In genomic region chr15:44711356-44712107, GRCh38 we compare ENCODE assay signal across 8 cellular contexts. TPM values are rescaled to one million over a fixed set of nuclear protein-coding genes. Genes with fewer than 3 reads are reported as not detected.
DNase-seq lines count a peak whose midpoint lies in the region; TF ChIP-seq lines count a peak whose summit lies in the region.

Gene B2M (plus strand): TSS chr15:44711517. CDS start chr15:44711547, 30 bp downstream.

- H3K79me2 ChIP-seq in MM.1S (ENCODE audit: low read length): peaks cover 55% of the 10 kb centered on the region

- H2AFZ ChIP-seq in MM.1S (ENCODE audit: low read length): peak within 1 kb of the TSS; percentile 48

- H3K27me3 Mint-ChIP-seq in neural crest cell (ENCODE audit: low read depth): no peaks in the 10 kb centered on the region

- H3K9me3 ChIP-seq in ES-I3 (ENCODE audit: control insufficient read depth, insufficient read depth, low read length) (no peaks in the 10 kb centered on the region), HAP-1 (no peaks in the 10 kb centered on the region), MM.1S (replicated peaks; ENCODE audit: insufficient read depth, low read length) (no peaks in the 10 kb centered on the region), stomach smooth muscle (ENCODE audit: control insufficient read depth in 2 of 2, low read length in 2 of 2) (no peaks in the 10 kb centered on the region)

- H3K4me3 ChIP-seq in HAP-1: peak within 1 kb of the TSS; percentile 98
- peak within 1 kb of the TSS; percentile 97 for H3K4me3 ChIP-seq in MM.1S (ENCODE audit: low read length)
- H3K4me3 ChIP-seq in fibroblast of villous mesenchyme (ENCODE audit: low read depth, low read length): peak within 1 kb of the TSS; percentile 97
- H3K4me3 ChIP-seq in stomach smooth muscle (ENCODE audit: low read length in 2 of 2): peak within 1 kb of the TSS; percentile 94 to 98

- in situ Hi-C loops in HAP-1 (cut with MboI; ENCODE audit: low sequenced_read_pairs): no loop called here

- TF ChIP-seq CTCF in MM.1S (IDR thresholded peaks at IDR 0.05; ENCODE audit: low read length) (no peak), fibroblast of villous mesenchyme (IDR thresholded peaks at IDR 0.05; ENCODE audit: insufficient read depth, low read depth, low read length) (no peak), neural crest cell (conservative IDR thresholded peaks at IDR 0.05) (no peak)

- H3K27me3 ChIP-seq in HAP-1 (ENCODE audit: low read depth): no peaks in the 10 kb centered on the region
- no peaks in the 10 kb centered on the region for H3K27me3 ChIP-seq in MM.1S (replicated peaks; ENCODE audit: insufficient read depth, low read length)
- H3K27me3 ChIP-seq in stomach smooth muscle (ENCODE audit: control insufficient read depth in 1 of 2, insufficient read depth in 2 of 2, low read length in 2 of 2): no peaks in the 10 kb centered on the region

- H3K9ac ChIP-seq in ES-I3 (ENCODE audit: low read depth, low read length): peak within 1 kb of the TSS; percentile 95
- peak within 1 kb of the TSS; percentile 97 for H3K9ac ChIP-seq in MM.1S (ENCODE audit: low read length)
- H3K9ac ChIP-seq in stomach smooth muscle (ENCODE audit: low read length in 2 of 2): peak within 1 kb of the TSS; percentile 97 to 98

- no peaks in the 10 kb centered on the region for H3K4me1 ChIP-seq in ES-I3 (ENCODE audit: insufficient read depth, low read length)
- H3K4me1 ChIP-seq in HAP-1: peaks cover 4% of the 10 kb centered on the region; the same call in 1 of the 2 replicates
- peaks cover 38% of the 10 kb centered on the region for H3K4me1 ChIP-seq in MM.1S (ENCODE audit: low read length)
- peaks cover 2% of the 10 kb centered on the region for H3K4me1 ChIP-seq in stomach smooth muscle (ENCODE audit: control insufficient read depth, insufficient read depth, low read length)

- no peaks in the 10 kb centered on the region for H3K9me3 Mint-ChIP-seq in neural crest cell

- H3K4me1 Mint-ChIP-seq in neural crest cell: peaks cover 23% of the 10 kb centered on the region

- no peaks in the 10 kb centered on the region for H3K9me2 ChIP-seq in MM.1S (replicated peaks; ENCODE audit: insufficient read depth, low read length)

- peak within 1 kb of the TSS; percentile 99 for H3K27ac Mint-ChIP-seq in neural crest cell (ENCODE audit: unreplicated experiment)

- H3F3A ChIP-seq in MM.1S (ENCODE audit: insufficient read depth, low read length): peaks cover 49% of the 10 kb centered on the region

- peaks cover 40% of the 10 kb centered on the region for H4K20me1 ChIP-seq in MM.1S (ENCODE audit: insufficient read depth, low read length)

- peak; percentile 95 for DNase-seq in HAP-1 (ENCODE audit: low spot score in 2 of 2)
- DNase-seq in MM.1S: peak; percentile 98
- peak; percentile 75 for DNase-seq in SIG-M5 (lab: John Stamatoyannopoulos, UW)
- DNase-seq in activated gamma-delta T cell (lab: John Stamatoyannopoulos, UW): peak; percentile 75
- peak; percentile 97 for DNase-seq in fibroblast of villous mesenchyme (ENCODE audit: low read depth)
- DNase-seq in neural crest cell (ENCODE audit: low read depth, low spot score): peak; percentile 95

- peaks cover 4% of the 10 kb centered on the region for H3K36me3 Mint-ChIP-seq in neural crest cell (ENCODE audit: low read depth)

- peak within 1 kb of the TSS; percentile 100 for H3K4me3 Mint-ChIP-seq in neural crest cell

- peaks cover 4% of the 10 kb centered on the region; the same call in 1 of the 2 replicates for H3K36me3 ChIP-seq in ES-I3 (ENCODE audit: insufficient read depth, low read length)
- H3K36me3 ChIP-seq in HAP-1 (replicated peaks): peaks cover 22% of the 10 kb centered on the region
- H3K36me3 ChIP-seq in MM.1S (replicated peaks; ENCODE audit: insufficient read depth, low read length): peaks cover 15% of the 10 kb centered on the region
- peaks cover 7 to 13% of the 10 kb centered on the region in 2 donors for H3K36me3 ChIP-seq in stomach smooth muscle (ENCODE audit: control insufficient read depth in 2 of 2, insufficient read depth in 2 of 2, low read length in 2 of 2)

- H3K4me2 ChIP-seq in MM.1S (ENCODE audit: low read depth, low read length): peak within 1 kb of the TSS; percentile 83

- H3K27ac ChIP-seq in MM.1S (ENCODE audit: low read length): peak within 1 kb of the TSS; percentile 97
- H3K27ac ChIP-seq in stomach smooth muscle (ENCODE audit: low read length): peak within 1 kb of the TSS; percentile 99

RNA-seq across cellular contexts. Expression of gene B2M, which starts in this region (rescaled TPM):
- 2,255 and 2,821 TPM in 2 replicates for total RNA-seq in fibroblast of villous mesenchyme
- 95.2 and 104 TPM in 2 replicates for total RNA-seq in neural crest cell

Comparison
In these comparisons a context has a peak if more than half of its experiments do, and no peak if none do; other contexts are left out.
1. Peak in every context shown above with its lines: DNase-seq, H3K4me3 ChIP-seq and H3K27ac ChIP-seq.
2. RNA of gene B2M (total RNA-seq): 2,255 to 2,821 TPM in fibroblast of villous mesenchyme; 95.2 to 104 TPM in neural crest cell; every median in the first group is over 10 times any median in the second.